ENCODE assay signal across 1 cellular context in the genomic region with DNA sequence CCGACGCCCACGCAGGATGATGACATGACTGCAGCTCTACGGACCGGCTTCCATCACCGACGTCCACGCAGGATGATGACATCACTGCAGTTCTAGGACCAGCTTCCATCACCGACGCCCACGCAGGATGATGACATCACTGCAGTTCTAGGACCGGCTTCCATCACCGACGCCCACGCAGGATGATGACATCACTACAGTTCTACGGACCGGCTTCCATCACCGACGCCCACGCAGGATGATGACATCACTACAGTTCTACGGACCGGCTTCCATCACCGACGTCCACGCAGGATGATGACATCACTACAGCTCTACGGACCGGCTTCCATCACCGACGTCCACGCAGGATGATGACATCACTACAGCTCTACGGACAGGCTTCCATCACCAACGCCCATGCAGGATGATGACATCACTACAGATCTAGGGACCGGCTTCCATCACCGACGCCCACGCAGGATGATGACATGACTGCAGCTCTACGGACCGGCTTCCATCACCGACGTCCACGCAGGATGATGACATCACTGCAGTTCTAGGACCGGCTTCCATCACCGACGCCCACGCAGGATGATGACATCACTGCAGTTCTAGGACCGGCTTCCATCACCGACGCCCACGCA. TPM values are rescaled to one million over a fixed set of nuclear protein-coding genes. Genes with fewer than 3 reads are reported as not detected.
"Had no signal": no experiment of that assay in that cellular context is flagged by ENCODE, and none has a peak within 500 bp of the region (broad histone marks: within the 10 kb centered on the region; RNA-seq: fewer than 3 reads in every experiment).

No MANE protein-coding gene starts in this region.

RNA-seq across cellular contexts. Expression of a gene that starts 28.6 kb away (rescaled TPM):
- polyA plus RNA-seq: neural cell had no signal
